12 cellular contexts compared by ENCODE assay signal in the genomic region with DNA sequence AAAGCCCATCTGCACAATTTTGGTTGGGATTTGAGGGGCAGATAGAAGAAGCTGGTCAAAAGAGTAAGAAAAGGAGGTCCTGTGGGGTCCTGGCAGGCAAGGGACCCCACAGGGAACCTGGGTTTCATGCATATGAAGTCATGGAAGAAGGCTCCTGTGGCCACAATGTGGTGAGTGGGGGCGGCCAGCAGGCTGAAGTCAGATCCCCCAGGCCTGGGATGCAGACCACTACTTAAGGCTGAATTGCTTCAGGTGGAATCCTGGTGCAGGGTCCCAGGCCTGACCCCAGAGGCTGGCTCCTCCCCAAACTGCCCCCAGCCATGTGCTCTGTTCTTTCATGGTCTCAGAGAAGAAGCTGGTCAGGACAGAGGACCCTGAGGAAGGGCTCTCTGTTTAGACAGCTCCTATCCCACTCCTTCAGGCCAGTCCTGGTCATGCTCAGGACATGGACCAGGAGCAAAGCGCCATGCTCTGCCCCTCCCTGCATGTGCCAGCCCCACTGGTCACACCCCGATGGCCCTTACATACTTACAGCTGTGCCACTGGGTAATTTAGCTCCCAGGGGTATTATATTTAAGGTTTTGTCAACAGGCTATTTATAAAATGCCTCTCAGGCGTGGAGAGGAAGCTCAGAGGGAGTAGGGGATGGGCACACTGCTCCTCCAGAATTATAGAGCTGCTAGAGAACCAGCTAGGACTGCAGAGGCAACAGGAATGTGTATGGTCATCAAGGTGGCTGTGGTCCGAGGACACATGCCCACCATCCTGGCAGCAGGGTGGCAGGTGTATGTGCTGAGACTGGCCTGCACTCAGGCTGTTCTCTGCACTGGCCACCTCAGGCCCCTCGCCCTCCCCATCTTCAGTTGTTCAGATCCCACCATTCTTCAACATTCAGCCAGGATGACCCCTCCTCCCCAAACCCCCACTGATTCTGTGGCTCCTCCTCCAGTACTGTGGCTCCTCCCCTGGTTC.
DNase-seq lines count a peak whose midpoint lies in the region; ATAC-seq and TF ChIP-seq lines count a peak whose summit lies in the region.
"Had no signal": no experiment of that assay in that cellular context is flagged by ENCODE, and none has a peak within 500 bp of the region (broad histone marks: within the 10 kb centered on the region; RNA-seq: fewer than 3 reads in every experiment).

No MANE protein-coding gene starts in this region.

- no peak overlapping the region for H3K4me3 ChIP-seq in GM06990 (replicated peaks; ENCODE audit: low read depth, low read length)

- no peaks in the 10 kb centered on the region for H3K36me3 ChIP-seq in GM06990 (ENCODE audit: control insufficient read depth, insufficient read depth, low read length)

- TF ChIP-seq CTCF in GM06990 (IDR thresholded peaks at IDR 0.05; ENCODE audit: insufficient read depth, low read length, poor library complexity, severe bottlenecking) = no peak

- no peaks in the 10 kb centered on the region for H3K27me3 ChIP-seq in GM06990 (replicated peaks; ENCODE audit: control insufficient read depth, insufficient read depth, low read length)

- peak; percentile 62 for DNase-seq in GM06990 (ENCODE audit: extremely low read depth, insufficient read length)
- DNase-seq in NCI-H2029 treated with DMSO at 0.1 percent for 48 hours (lab: John Stamatoyannopoulos, UW) = peak; percentile 15
- peak; percentile 84 for DNase-seq in germinal center (ENCODE audit: low spot score)
- DNase-seq in epidermal melanocyte (ENCODE audit: insufficient read length, low spot score) = no peak
- DNase-seq in HK-2 (ENCODE audit: unreplicated experiment) = no peak
- DNase-seq in SKM-1 (lab: John Stamatoyannopoulos, UW; ENCODE audit: unreplicated experiment) = no peak
- DNase-seq: activated CD4-positive, alpha-beta memory T cell treated with anti-CD3 and anti-CD28 coated beads, Interleukin-2, amount 10 ng/mL, durations not matched to agents 7 days and 5 days; activated naive CD8-positive, alpha-beta T cell treated with anti-CD3 and anti-CD28 coated beads, Interleukin-2, amount 10 ng/mL, durations not matched to agents 7 days and 5 days; CD4-positive, alpha-beta T cell; T-helper 1 cell had no signal

- peak; percentile 44 for ATAC-seq in GM21447 (IDR thresholded peaks at IDR 0.05; ENCODE audit: unreplicated experiment)
- ATAC-seq in HG03139 (IDR thresholded peaks at IDR 0.05; ENCODE audit: unreplicated experiment) = no peak

Comparison
In these comparisons a context has a peak if more than half of its experiments do, and no peak if none do; other contexts are left out.
1. DNase-seq: peak in GM06990 (single experiment), NCI-H2029 treated with DMSO at 0.1 percent for 48 hours (single experiment) and germinal center (single experiment); none in epidermal melanocyte (single experiment), HK-2 (single experiment) and SKM-1 (single experiment).